ENCODE assay signal across 21 cellular contexts in genomic region chr18:62990653-62991052, GRCh38.
A peak's percentile ranks its signal among the peaks of the same experiment; 100 is the strongest.
DNase-seq lines count a peak whose midpoint lies in the region; ATAC-seq and TF ChIP-seq lines count a peak whose summit lies in the region.
"Had no signal": no experiment of that assay in that cellular context is flagged by ENCODE, and none has a peak within 500 bp of the region (broad histone marks: within the 10 kb centered on the region; RNA-seq: fewer than 3 reads in every experiment).

No MANE protein-coding gene starts in this region.

- no peak for DNase-seq in T-helper 17 cell
- no peak for DNase-seq in endothelial cell (ENCODE audit: low spot score)
- DNase-seq in anterior cingulate cortex (lab: John Stamatoyannopoulos, UW), result no peak
- no peak for DNase-seq in HuH-7 (ENCODE audit: low spot score)
- DNase-seq: 8988T; ACHN; BE2C; C1 segment of cervical spinal cord; CD4-positive, alpha-beta memory T cell; CD4-positive, CD25-positive, alpha-beta regulatory T cell; CD8-positive, alpha-beta memory T cell; COR-L47; DMS53; DMS79; DND-41; EL; GDM1 had no signal

- TF ChIP-seq CTCF in endothelial cell (IDR thresholded peaks at IDR 0.05; ENCODE audit: unreplicated experiment), result no peak

- H3K4me1 Mint-ChIP-seq in T-helper 17 cell (no peaks in the 10 kb centered on the region), endothelial cell (ENCODE audit: unreplicated experiment) (peaks cover 45% of the 10 kb centered on the region)
- H3K4me1 Mint-ChIP-seq: CD14-positive monocyte; CD4-positive, alpha-beta memory T cell; CD4-positive, CD25-positive, alpha-beta regulatory T cell; CD8-positive, alpha-beta memory T cell had no signal

- ATAC-seq in T-helper 17 cell (no peak), HG03196 (IDR thresholded peaks at IDR 0.05; ENCODE audit: unreplicated experiment) (no peak)
- ATAC-seq: GM12878 had no signal

- H3K36me3 Mint-ChIP-seq in T-helper 17 cell (ENCODE audit: low read depth) (peaks cover 2% of the 10 kb centered on the region), endothelial cell (ENCODE audit: low read depth, unreplicated experiment) (peaks cover 8% of the 10 kb centered on the region)
- H3K36me3 Mint-ChIP-seq: CD14-positive monocyte; CD4-positive, alpha-beta memory T cell; CD4-positive, CD25-positive, alpha-beta regulatory T cell; CD8-positive, alpha-beta memory T cell had no signal

- no peaks in the 10 kb centered on the region for H3K9me3 Mint-ChIP-seq in endothelial cell (ENCODE audit: unreplicated experiment)
- H3K9me3 Mint-ChIP-seq: CD4-positive, alpha-beta memory T cell had no signal

- H3K9me3 ChIP-seq in T-helper 17 cell (ENCODE audit: control insufficient read depth, low read length, poor library complexity, severe bottlenecking), result no peaks in the 10 kb centered on the region
- H3K9me3 ChIP-seq: BE2C, BLaER1 had no signal

- H3K27me3 Mint-ChIP-seq in T-helper 17 cell (peaks cover 44% of the 10 kb centered on the region), endothelial cell (ENCODE audit: unreplicated experiment) (peaks cover 8% of the 10 kb centered on the region)

- H3K27ac Mint-ChIP-seq in T-helper 17 cell (peak overlapping the region; percentile 79), endothelial cell (ENCODE audit: unreplicated experiment) (peak overlapping the region; percentile 82)
- H3K27ac Mint-ChIP-seq: CD14-positive monocyte; CD8-positive, alpha-beta memory T cell had no signal

- no peak overlapping the region for H3K4me3 Mint-ChIP-seq in T-helper 17 cell
- no peak overlapping the region for H3K4me3 Mint-ChIP-seq in endothelial cell (ENCODE audit: unreplicated experiment)
- H3K4me3 Mint-ChIP-seq: CD14-positive monocyte; CD4-positive, alpha-beta memory T cell; CD4-positive, CD25-positive, alpha-beta regulatory T cell had no signal
